ENCODE assay signal across 22 cellular contexts in genomic region chr22:31501738-31502137, GRCh38. TPM values are rescaled to one million over a fixed set of nuclear protein-coding genes. Genes with fewer than 3 reads are reported as not detected.
DNase-seq lines count a peak whose midpoint lies in the region; ATAC-seq and TF ChIP-seq lines count a peak whose summit lies in the region.
"Had no signal": no experiment of that assay in that cellular context is flagged by ENCODE, and none has a peak within 500 bp of the region (broad histone marks: within the 10 kb centered on the region; RNA-seq: fewer than 3 reads in every experiment).

No MANE protein-coding gene starts in this region.

- intact Hi-C loops in activated CD4-positive, alpha-beta T cell treated with anti-CD3 and anti-CD28 coated beads, Interleukin-2, amount 10 ng/mL, durations not matched to agents 24 days and 14 days (cut with micrococcal nuclease) = no loop called here

- no peaks in the 10 kb centered on the region for H3K27me3 Mint-ChIP-seq in activated CD4-positive, alpha-beta T cell treated with anti-CD3 and anti-CD28 coated beads, Interleukin-2, amount 10 ng/mL, durations not matched to agents 24 days and 14 days
- no peaks in the 10 kb centered on the region for H3K27me3 Mint-ChIP-seq in CD4-positive, CD25-positive, alpha-beta regulatory T cell
- H3K27me3 Mint-ChIP-seq in immature natural killer cell (ENCODE audit: low read depth in 3 of 3) = no peaks in the 10 kb centered on the region
- H3K27me3 Mint-ChIP-seq: progenitor cell of endocrine pancreas; stimulated activated naive B cell treated with anti-CD40 and anti-IgM and Interleukin-4, amounts not matched to agents 10 μg/mL and 1 μg/mL and 100 μg/mL, for 72 hours had no signal

- no peaks in the 10 kb centered on the region for H3K27me3 ChIP-seq in CD4-positive, CD25-positive, alpha-beta regulatory T cell (ENCODE audit: control insufficient read depth, insufficient read depth, low read length)
- H3K27me3 ChIP-seq: right lobe of liver, SJCRH30, testis had no signal

- H3K4me3 Mint-ChIP-seq in activated CD4-positive, alpha-beta T cell treated with anti-CD3 and anti-CD28 coated beads, Interleukin-2, amount 10 ng/mL, durations not matched to agents 24 days and 14 days = no peak overlapping the region
- H3K4me3 Mint-ChIP-seq in CD4-positive, CD25-positive, alpha-beta regulatory T cell = peak overlapping the region; percentile 53 to 82 (median 61)
- no peak overlapping the region for H3K4me3 Mint-ChIP-seq in immature natural killer cell
- H3K4me3 Mint-ChIP-seq: stimulated activated naive B cell treated with anti-CD40 and anti-IgM and Interleukin-4, amounts not matched to agents 10 μg/mL and 1 μg/mL and 100 μg/mL, for 72 hours had no signal

- TF ChIP-seq CTCF in VCaP (conservative IDR thresholded peaks at IDR 0.05) = no peak

- peaks cover 48% of the 10 kb centered on the region for H3K4me1 ChIP-seq in CD4-positive, CD25-positive, alpha-beta regulatory T cell (ENCODE audit: control insufficient read depth, insufficient read depth, low read length, poor library complexity, severe bottlenecking)
- H3K4me1 ChIP-seq: right lobe of liver had no signal

- H3K9me3 ChIP-seq in CD4-positive, CD25-positive, alpha-beta regulatory T cell (ENCODE audit: control insufficient read depth in 2 of 2, low read length in 2 of 2) = no peaks in the 10 kb centered on the region
- H3K9me3 ChIP-seq: right lobe of liver, SJCRH30, testis had no signal

- H3K27ac ChIP-seq in CD4-positive, CD25-positive, alpha-beta regulatory T cell (ENCODE audit: insufficient read depth, low read length, poor library complexity, severe bottlenecking) = no peak overlapping the region
- H3K27ac ChIP-seq in VCaP = peak overlapping the region; percentile 79; the same call in 1 of the 2 replicates
- H3K27ac ChIP-seq: GM23248, KMS-11, right lobe of liver, SJCRH30, testis had no signal

- H3K4me1 Mint-ChIP-seq in activated CD4-positive, alpha-beta T cell treated with anti-CD3 and anti-CD28 coated beads, Interleukin-2, amount 10 ng/mL, durations not matched to agents 24 days and 14 days = peaks cover 48% of the 10 kb centered on the region
- H3K4me1 Mint-ChIP-seq in CD4-positive, CD25-positive, alpha-beta regulatory T cell = peaks cover 20 to 84% (median 44%) of the 10 kb centered on the region in 4 donors
- H3K4me1 Mint-ChIP-seq in immature natural killer cell = peaks cover 47 to 55% of the 10 kb centered on the region in 2 donors

- H3K9me3 Mint-ChIP-seq in activated CD4-positive, alpha-beta T cell treated with anti-CD3 and anti-CD28 coated beads, Interleukin-2, amount 10 ng/mL, durations not matched to agents 24 days and 14 days = no peaks in the 10 kb centered on the region
- H3K9me3 Mint-ChIP-seq in CD4-positive, CD25-positive, alpha-beta regulatory T cell = no peaks in the 10 kb centered on the region
- no peaks in the 10 kb centered on the region for H3K9me3 Mint-ChIP-seq in immature natural killer cell
- H3K9me3 Mint-ChIP-seq: stimulated activated naive B cell treated with anti-CD40 and anti-IgM and Interleukin-4, amounts not matched to agents 10 μg/mL and 1 μg/mL and 100 μg/mL, for 72 hours had no signal

- no peak for DNase-seq in activated CD4-positive, alpha-beta T cell treated with anti-CD3 and anti-CD28 coated beads, Interleukin-2, amount 10 ng/mL, durations not matched to agents 24 days and 14 days
- no peak for DNase-seq in activated CD4-positive, alpha-beta T cell treated with anti-CD3 and anti-CD28 coated beads for 4 hours
- no peak for DNase-seq in CD4-positive, CD25-positive, alpha-beta regulatory T cell
- DNase-seq in immature natural killer cell = no peak
- no peak for DNase-seq in cerebellar cortex (ENCODE audit: low spot score)
- no peak for DNase-seq in 8988T
- no peak for DNase-seq in NCI-H1092 treated with DMSO at 0.1 percent for 48 hours (lab: John Stamatoyannopoulos, UW)
- DNase-seq: activated CD4-positive, alpha-beta T cell treated with anti-CD3 and anti-CD28 coated beads for 1 hour; activated gamma-delta T cell treated with Interleukin-2 at 50 U/mL for 16 hours; aorta; GM23248; NCI-H1436 treated with DMSO at 0.1 percent for 48 hours; NCI-H2107; NCI-H748 treated with DMSO at 0.1 percent for 48 hours; right lobe of liver; SJCRH30; stimulated activated CD4-positive, alpha-beta T cell treated with anti-CD3 and anti-CD28 coated beads, Interleukin-4, amount 100 ng/mL, for 24 hours; stimulated activated naive B cell treated with anti-CD40 and anti-IgM and Interleukin-4, amounts not matched to agents 10 μg/mL and 1 μg/mL and 100 μg/mL, for 72 hours; testis had no signal

- peaks cover 10% of the 10 kb centered on the region for H3K36me3 ChIP-seq in CD4-positive, CD25-positive, alpha-beta regulatory T cell (ENCODE audit: control insufficient read depth, insufficient read depth, low read length)
- H3K36me3 ChIP-seq: right lobe of liver, SJCRH30 had no signal

- no peak for ATAC-seq in CD4-positive, CD25-positive, alpha-beta regulatory T cell (ENCODE audit: low read depth in 2 of 2)
- ATAC-seq: right lobe of liver; stimulated activated naive B cell treated with anti-CD40 and anti-IgM and Interleukin-4, amounts not matched to agents 10 μg/mL and 1 μg/mL and 100 μg/mL, for 72 hours had no signal

- H3K36me3 Mint-ChIP-seq in activated CD4-positive, alpha-beta T cell treated with anti-CD3 and anti-CD28 coated beads, Interleukin-2, amount 10 ng/mL, durations not matched to agents 24 days and 14 days (ENCODE audit: low read depth) = peaks cover 65% of the 10 kb centered on the region
- peaks cover 16% of the 10 kb centered on the region for H3K36me3 Mint-ChIP-seq in CD4-positive, CD25-positive, alpha-beta regulatory T cell
- peaks cover 0 to 5% (median 4%) of the 10 kb centered on the region in 3 donors for H3K36me3 Mint-ChIP-seq in immature natural killer cell

- H3K4me3 ChIP-seq in CD4-positive, CD25-positive, alpha-beta regulatory T cell (ENCODE audit: low read depth, low read length) = peak overlapping the region; percentile 13
- H3K4me3 ChIP-seq: GM23248, right lobe of liver, SJCRH30, testis had no signal

- H3K27ac Mint-ChIP-seq in activated CD4-positive, alpha-beta T cell treated with anti-CD3 and anti-CD28 coated beads, Interleukin-2, amount 10 ng/mL, durations not matched to agents 24 days and 14 days = peak overlapping the region; percentile 20
- H3K27ac Mint-ChIP-seq in CD4-positive, CD25-positive, alpha-beta regulatory T cell = peak overlapping the region in 1 of 3 donors; percentile 65
- peak overlapping the region in 4 of 6 donors; percentile 9 to 56 (median 28) for H3K27ac Mint-ChIP-seq in immature natural killer cell
- H3K27ac Mint-ChIP-seq: progenitor cell of endocrine pancreas; stimulated activated naive B cell treated with anti-CD40 and anti-IgM and Interleukin-4, amounts not matched to agents 10 μg/mL and 1 μg/mL and 100 μg/mL, for 72 hours had no signal

RNA-seq across cellular contexts. Expression of gene SFI1, which starts 5.4 kb away (rescaled TPM):
- 321 and 352 TPM in 2 replicates for total RNA-seq in activated CD4-positive, alpha-beta T cell treated with anti-CD3 and anti-CD28 coated beads, Interleukin-2, amount 10 ng/mL, durations not matched to agents 24 days and 14 days
- total RNA-seq in CD4-positive, CD25-positive, alpha-beta regulatory T cell = 300 TPM
- polyA plus RNA-seq in CD4-positive, CD25-positive, alpha-beta regulatory T cell = 10 to 100 TPM; 18.6 to 36.1 (median 28.0) TPM
- polyA plus RNA-seq in immature natural killer cell = 10 to 100 TPM in 2 of 3 donors, 1 to 10 TPM in 1; 4.2 to 31.5 (median 11.1) TPM

RNA-seq across cellular contexts. Expression of gene EIF4ENIF1, which starts 12.1 kb away (rescaled TPM):
- 78.1 and 85.6 TPM in 2 replicates for total RNA-seq in activated CD4-positive, alpha-beta T cell treated with anti-CD3 and anti-CD28 coated beads, Interleukin-2, amount 10 ng/mL, durations not matched to agents 24 days and 14 days
- 26.6 TPM for total RNA-seq in CD4-positive, CD25-positive, alpha-beta regulatory T cell
- 10 to 100 TPM in 3 of 4 donors, 1 to 10 TPM in 1; 9.3 to 14.6 (median 10.9) TPM for polyA plus RNA-seq in CD4-positive, CD25-positive, alpha-beta regulatory T cell
- polyA plus RNA-seq in immature natural killer cell = 10 to 100 TPM in 1 of 3 donors, 1 to 10 TPM in 2; 6.9 to 21.1 (median 9.7) TPM

Comparison
In these comparisons a context has a peak if more than half of its experiments do, and no peak if none do; other contexts are left out.
1. H3K4me3 Mint-ChIP-seq: peak in CD4-positive, CD25-positive, alpha-beta regulatory T cell (4 of 4); none in activated CD4-positive, alpha-beta T cell treated with anti-CD3 and anti-CD28 coated beads, Interleukin-2, amount 10 ng/mL, durations not matched to agents 24 days and 14 days (single experiment) and immature natural killer cell (0 of 5).